11 cellular contexts compared by ENCODE assay signal in genomic region chr19:31347828-31348314, GRCh38. TPM values are rescaled to one million over a fixed set of nuclear protein-coding genes. Genes with fewer than 3 reads are reported as not detected.
DNase-seq lines count a peak whose midpoint lies in the region; ATAC-seq, FAIRE-seq and TF ChIP-seq lines count a peak whose summit lies in the region.
"Had no signal": no experiment of that assay in that cellular context is flagged by ENCODE, and none has a peak within 500 bp of the region (broad histone marks: within the 10 kb centered on the region; RNA-seq: fewer than 3 reads in every experiment).

No MANE protein-coding gene starts in this region.

- TF ChIP-seq EP300 in A549 (IDR thresholded peaks at IDR 0.05), result no peak

- H3K9me3 Mint-ChIP-seq in dendritic cell treated with granulocyte-macrophage colony-stimulating factor and Interleukin-4, amounts not matched to agents 40 ng/mL and 50 ng/mL, for 4 days, result no peaks in the 10 kb centered on the region
- H3K9me3 Mint-ChIP-seq in naive thymus-derived CD4-positive, alpha-beta T cell, result no peaks in the 10 kb centered on the region

- DNase-seq in A549 (ENCODE audit: low read depth in 1 of 2, low spot score in 1 of 2), result no peak
- peak; percentile 77 for DNase-seq in HCEC 1CT
- no peak for DNase-seq in naive thymus-derived CD4-positive, alpha-beta T cell
- no peak for DNase-seq in MV-4-11 (lab: John Stamatoyannopoulos, UW)
- DNase-seq in NCI-H82 treated with DMSO at 0.1 percent for 48 hours (lab: John Stamatoyannopoulos, UW; ENCODE audit: unreplicated experiment), result no peak
- no peak for DNase-seq in NK-92 treated with Interleukin-12 subunit alpha and Interleukin-12 subunit beta, amount 100 ng/mL, for 24 hours (lab: John Stamatoyannopoulos, UW)
- DNase-seq: effector CD8-positive, alpha-beta T cell had no signal

- peaks cover 37% of the 10 kb centered on the region for H3K4me1 Mint-ChIP-seq in dendritic cell treated with granulocyte-macrophage colony-stimulating factor and Interleukin-4, amounts not matched to agents 40 ng/mL and 50 ng/mL, for 4 days (ENCODE audit: low read depth)
- H3K4me1 Mint-ChIP-seq in naive thymus-derived CD4-positive, alpha-beta T cell, result peaks cover 21 to 30% (median 22%) of the 10 kb centered on the region in 7 donors

- intact Hi-C loops in dendritic cell treated with granulocyte-macrophage colony-stimulating factor and Interleukin-4, amounts not matched to agents 40 ng/mL and 50 ng/mL, for 4 days (cut with micrococcal nuclease), result loop anchor here (5.0 kb wide), 1 partner anchor 36 kb away; no protein-coding TSS in a partner anchor
- intact Hi-C loops in naive thymus-derived CD4-positive, alpha-beta T cell (cut with micrococcal nuclease), result no loop called here

- H3K27ac ChIP-seq in A549, result no peak overlapping the region
- no peak overlapping the region for H3K27ac ChIP-seq in naive thymus-derived CD4-positive, alpha-beta T cell (ENCODE audit: low read depth, low read length)

- peak overlapping the region; percentile 91 for H3K4me3 Mint-ChIP-seq in dendritic cell treated with granulocyte-macrophage colony-stimulating factor and Interleukin-4, amounts not matched to agents 40 ng/mL and 50 ng/mL, for 4 days
- H3K4me3 Mint-ChIP-seq in naive thymus-derived CD4-positive, alpha-beta T cell, result peak overlapping the region; percentile 71 to 93 (median 84)

- peak overlapping the region; percentile 83 for H3K4me2 ChIP-seq in A549

- H3K4me3 ChIP-seq in A549, result no peak overlapping the region; the same call in 2 of the 3 replicates
- H3K4me3 ChIP-seq in naive thymus-derived CD4-positive, alpha-beta T cell (ENCODE audit: low read length), result peak overlapping the region; percentile 57

- no peak for TF ChIP-seq POLR2A in A549 (IDR thresholded peaks at IDR 0.05; ENCODE audit: low read length)

- POLR2A ChIA-PET in A549 (lab: Yijun Ruan, JAX), result no interaction called here
- POLR2A ChIA-PET in naive thymus-derived CD4-positive, alpha-beta T cell (lab: Charles Lee), result no interaction called here

- no peak for FAIRE-seq in A549 (lab: Jason Lieb, UNC)
- FAIRE-seq: G401.6 had no signal

- ATAC-seq in A549 (no peak), GM19463 (IDR thresholded peaks at IDR 0.05; ENCODE audit: unreplicated experiment) (no peak)
- ATAC-seq in naive thymus-derived CD4-positive, alpha-beta T cell, result no peak
- ATAC-seq: HCT116 had no signal

- no peak for TF ChIP-seq CTCF in A549 (IDR thresholded peaks at IDR 0.05)

- no peak for TF ChIP-seq RAD21 in A549 (conservative IDR thresholded peaks at IDR 0.05 in 1 of 2, IDR thresholded peaks at IDR 0.05 in 1 of 2)

- H3K36me3 ChIP-seq in naive thymus-derived CD4-positive, alpha-beta T cell (ENCODE audit: control insufficient read depth in 2 of 3, insufficient read depth in 3 of 3, low read length in 3 of 3), result no peaks in the 10 kb centered on the region

- CTCF ChIA-PET in A549 (lab: Yijun Ruan, JAX), result interaction anchor here (1.3 to 2.7 kb wide), 2 partner anchors 19 to 682 kb away, joined by 3 to 10 read pairs; no protein-coding TSS in a partner anchor
- CTCF ChIA-PET in naive thymus-derived CD4-positive, alpha-beta T cell (lab: Charles Lee), result no interaction called here

- H3K27me3 Mint-ChIP-seq in dendritic cell treated with granulocyte-macrophage colony-stimulating factor and Interleukin-4, amounts not matched to agents 40 ng/mL and 50 ng/mL, for 4 days, result peaks cover 36% of the 10 kb centered on the region
- peaks cover 38 to 72% (median 48%) of the 10 kb centered on the region in 5 donors for H3K27me3 Mint-ChIP-seq in naive thymus-derived CD4-positive, alpha-beta T cell

- peak overlapping the region; percentile 64 for H3K27ac Mint-ChIP-seq in dendritic cell treated with granulocyte-macrophage colony-stimulating factor and Interleukin-4, amounts not matched to agents 40 ng/mL and 50 ng/mL, for 4 days
- peak overlapping the region in 1 of 9 donors; percentile 58 for H3K27ac Mint-ChIP-seq in naive thymus-derived CD4-positive, alpha-beta T cell

- peaks cover 30% of the 10 kb centered on the region for H3K36me3 Mint-ChIP-seq in dendritic cell treated with granulocyte-macrophage colony-stimulating factor and Interleukin-4, amounts not matched to agents 40 ng/mL and 50 ng/mL, for 4 days (ENCODE audit: low read depth)
- peaks cover 0 to 2% (median 0%) of the 10 kb centered on the region in 5 donors for H3K36me3 Mint-ChIP-seq in naive thymus-derived CD4-positive, alpha-beta T cell

- H3K4me1 ChIP-seq in A549, result peaks cover 4% of the 10 kb centered on the region; the same call in 1 of the 3 replicates
- H3K4me1 ChIP-seq in naive thymus-derived CD4-positive, alpha-beta T cell (ENCODE audit: control insufficient read depth in 2 of 2, insufficient read depth in 2 of 2, low read length in 2 of 2), result peaks cover 14% of the 10 kb centered on the region in 2 donors

- WGBS in A549 (ENCODE audit: missing lambda C conversion rate), result 37% methylated on average over 10 of the region's 10 CpGs

- H3K9me3 ChIP-seq in A549, result no peaks in the 10 kb centered on the region
- H3K9me3 ChIP-seq in naive thymus-derived CD4-positive, alpha-beta T cell (ENCODE audit: control insufficient read depth in 2 of 3, low read length in 3 of 3), result no peaks in the 10 kb centered on the region

- peaks cover 30 to 32% of the 10 kb centered on the region in 2 donors for H3K27me3 ChIP-seq in naive thymus-derived CD4-positive, alpha-beta T cell (ENCODE audit: control insufficient read depth in 2 of 2, insufficient read depth in 2 of 2, low read length in 2 of 2)

TF ChIP-seq in A549, 52 proteins besides CTCF, POLR2A, EP300 and RAD21:
- no peak for TF ChIP-seq SREBF2 (IDR thresholded peaks at IDR 0.05)
- no peak for TF ChIP-seq HOXB5 (CRISPR knock-in tag; IDR thresholded peaks at IDR 0.05)
- TF ChIP-seq HDAC2 (IDR thresholded peaks at IDR 0.05), result no peak
- TF ChIP-seq FOXS1 (CRISPR knock-in tag; IDR thresholded peaks at IDR 0.05), result no peak
- TF ChIP-seq KDM5A (IDR thresholded peaks at IDR 0.05), result no peak
- TF ChIP-seq CHD4 (IDR thresholded peaks at IDR 0.05; ENCODE audit: borderline replicate concordance), result no peak
- TF ChIP-seq ELK1 (IDR thresholded peaks at IDR 0.05; ENCODE audit: low read depth, low read length), result no peak
- no peak for TF ChIP-seq RARB (CRISPR knock-in tag; IDR thresholded peaks at IDR 0.05)
- TF ChIP-seq, protein P1, sequence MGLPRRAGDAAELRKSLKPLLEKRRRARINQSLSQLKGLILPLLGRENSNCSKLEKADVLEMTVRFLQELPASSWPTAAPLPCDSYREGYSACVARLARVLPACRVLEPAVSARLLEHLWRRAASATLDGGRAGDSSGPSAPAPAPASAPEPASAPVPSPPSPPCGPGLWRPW (IDR thresholded peaks at IDR 0.05), result no peak
- no peak for TF ChIP-seq MAFK (IDR thresholded peaks at IDR 0.05; ENCODE audit: partially characterized antibody)

RNA-seq across cellular contexts. Expression of gene TSHZ3, which starts 1.4 kb away (rescaled TPM):
- polyA plus RNA-seq in A549 (2011; rRNA removed), result 0.92 and 1.7 TPM in 2 replicates
- 0.77 and 1.1 TPM in 2 replicates for polyA plus RNA-seq in A549 (2012; cell fraction: cytosol; rRNA removed)
- polyA plus RNA-seq in A549 (2012; cell fraction: nucleus; rRNA removed), result 1.6 and 1.9 TPM in 2 replicates
- 2.0 to 2.1 TPM (median 2.0 TPM) in 3 replicates for polyA plus RNA-seq in A549 (2017; fragmentation: RNase III; extraction: RNeasy Plus Mini Kit Qiagen cat#74134 plus additional on column Dnase treatment)
- 2.6 and 2.9 TPM in 2 replicates for polyA minus RNA-seq in A549 (2011; rRNA and poly(A)+ RNA removed)
- 1 to 10 TPM in 2 of 5 experiments, under 1 TPM in 3; 0.08 to 6.0 (median 0.19) TPM for total RNA-seq in naive thymus-derived CD4-positive, alpha-beta T cell
- polyA plus RNA-seq in naive thymus-derived CD4-positive, alpha-beta T cell, result under 1 TPM in 1 of 2 donors, not detected in 1; 0.21 TPM
